In the genomic region with DNA sequence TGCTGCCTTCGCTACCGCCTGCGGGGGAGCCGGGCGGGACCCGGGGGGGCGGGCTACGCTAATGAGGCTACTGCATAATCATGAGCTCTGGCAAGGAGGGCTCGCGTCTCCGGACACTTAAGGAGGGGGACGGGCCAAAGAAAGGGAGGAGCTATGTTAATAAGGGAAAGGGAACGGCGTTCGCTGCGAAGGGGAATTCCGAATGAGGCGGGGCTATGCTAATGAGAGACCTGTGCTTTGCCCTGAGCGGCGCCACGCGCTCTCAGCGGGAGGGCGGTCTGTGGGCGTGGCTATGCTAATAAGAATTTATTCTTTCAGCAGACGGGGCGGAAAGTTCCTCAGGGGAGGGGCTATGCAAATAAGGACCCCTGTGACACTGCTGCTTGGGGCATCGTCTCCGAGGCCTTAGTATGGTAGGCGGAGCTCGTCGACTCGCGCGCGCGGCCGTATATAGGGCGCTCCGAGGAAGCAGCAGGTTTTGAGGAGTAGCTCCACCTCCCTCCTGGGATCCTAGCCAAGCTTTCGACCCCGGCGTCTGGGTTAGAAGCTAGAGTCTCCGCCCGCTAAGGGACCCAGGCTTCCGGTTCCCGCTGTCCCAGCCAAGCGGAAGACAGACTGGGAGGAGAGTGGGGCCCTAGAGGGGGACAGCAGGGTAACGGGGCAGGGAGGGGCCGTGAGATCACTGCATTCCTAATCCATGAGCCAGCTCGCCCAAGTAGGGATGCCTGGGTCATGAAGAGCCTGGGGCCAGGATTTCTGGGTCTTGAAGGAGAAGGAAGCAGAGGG, we compare ENCODE assay signal across 1 cellular context.
A peak's percentile ranks its signal among the peaks of the same experiment; 100 is the strongest.
TF ChIP-seq lines count a peak whose summit lies in the region.

A gene (minus strand): TSS at position 31 of the 786 bp plus-strand sequence. CDS start 45 bp downstream, outside the sequence.

TF ChIP-seq in K562, 482 proteins besides CTCF, POLR2A, EP300 and RAD21 (continued from another document):
- TF ChIP-seq, protein P1, sequence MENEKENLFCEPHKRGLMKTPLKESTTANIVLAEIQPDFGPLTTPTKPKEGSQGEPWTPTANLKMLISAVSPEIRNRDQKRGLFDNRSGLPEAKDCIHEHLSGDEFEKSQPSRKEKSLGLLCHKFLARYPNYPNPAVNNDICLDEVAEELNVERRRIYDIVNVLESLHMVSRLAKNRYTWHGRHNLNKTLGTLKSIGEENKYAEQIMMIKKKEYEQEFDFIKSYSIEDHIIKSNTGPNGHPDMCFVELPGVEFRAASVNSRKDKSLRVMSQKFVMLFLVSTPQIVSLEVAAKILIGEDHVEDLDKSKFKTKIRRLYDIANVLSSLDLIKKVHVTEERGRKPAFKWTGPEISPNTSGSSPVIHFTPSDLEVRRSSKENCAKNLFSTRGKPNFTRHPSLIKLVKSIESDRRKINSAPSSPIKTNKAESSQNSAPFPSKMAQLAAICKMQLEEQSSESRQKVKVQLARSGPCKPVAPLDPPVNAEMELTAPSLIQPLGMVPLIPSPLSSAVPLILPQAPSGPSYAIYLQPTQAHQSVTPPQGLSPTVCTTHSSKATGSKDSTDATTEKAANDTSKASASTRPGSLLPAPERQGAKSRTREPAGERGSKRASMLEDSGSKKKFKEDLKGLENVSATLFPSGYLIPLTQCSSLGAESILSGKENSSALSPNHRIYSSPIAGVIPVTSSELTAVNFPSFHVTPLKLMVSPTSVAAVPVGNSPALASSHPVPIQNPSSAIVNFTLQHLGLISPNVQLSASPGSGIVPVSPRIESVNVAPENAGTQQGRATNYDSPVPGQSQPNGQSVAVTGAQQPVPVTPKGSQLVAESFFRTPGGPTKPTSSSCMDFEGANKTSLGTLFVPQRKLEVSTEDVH (IDR thresholded peaks at IDR 0.05; ENCODE audit: low read depth, partially characterized antibody), result peak; percentile 62
- TF ChIP-seq, protein P2, sequence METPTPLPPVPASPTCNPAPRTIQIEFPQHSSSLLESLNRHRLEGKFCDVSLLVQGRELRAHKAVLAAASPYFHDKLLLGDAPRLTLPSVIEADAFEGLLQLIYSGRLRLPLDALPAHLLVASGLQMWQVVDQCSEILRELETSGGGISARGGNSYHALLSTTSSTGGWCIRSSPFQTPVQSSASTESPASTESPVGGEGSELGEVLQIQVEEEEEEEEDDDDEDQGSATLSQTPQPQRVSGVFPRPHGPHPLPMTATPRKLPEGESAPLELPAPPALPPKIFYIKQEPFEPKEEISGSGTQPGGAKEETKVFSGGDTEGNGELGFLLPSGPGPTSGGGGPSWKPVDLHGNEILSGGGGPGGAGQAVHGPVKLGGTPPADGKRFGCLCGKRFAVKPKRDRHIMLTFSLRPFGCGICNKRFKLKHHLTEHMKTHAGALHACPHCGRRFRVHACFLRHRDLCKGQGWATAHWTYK (CRISPR knock-in tag; IDR thresholded peaks at IDR 0.05), result peak; percentile 30; the same call in 1 of the 2 replicates
- TF ChIP-seq ZNF551 (CRISPR knock-in tag; IDR thresholded peaks at IDR 0.05) (no peak), ZNF324 (CRISPR knock-in tag; IDR thresholded peaks at IDR 0.05) (no peak), ZFP36 (IDR thresholded peaks at IDR 0.05; ENCODE audit: low read depth, low read length, partially characterized antibody) (no peak), ZFPM2 (CRISPR knock-in tag; IDR thresholded peaks at IDR 0.05) (no peak), NR2C2 (CRISPR knock-in tag; IDR thresholded peaks at IDR 0.05) (0 out of 2 replicates have a peak, but pooled peaks have one; percentile 41), NR2C2 (tag; IDR thresholded peaks at IDR 0.05) (no peak; the same call in 1 of the 2 replicates), POLR2AphosphoS2 (IDR thresholded peaks at IDR 0.05; ENCODE audit: low read length) (no peak), U2AF1 (optimal IDR thresholded peaks at IDR 0.05; ENCODE audit: low read depth, low read length) (no peak)
- TF ChIP-seq, protein P3, sequence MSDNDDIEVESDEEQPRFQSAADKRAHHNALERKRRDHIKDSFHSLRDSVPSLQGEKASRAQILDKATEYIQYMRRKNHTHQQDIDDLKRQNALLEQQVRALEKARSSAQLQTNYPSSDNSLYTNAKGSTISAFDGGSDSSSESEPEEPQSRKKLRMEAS (CRISPR knock-in tag; IDR thresholded peaks at IDR 0.05), result peak; percentile 67
- TF ChIP-seq, protein P4, sequence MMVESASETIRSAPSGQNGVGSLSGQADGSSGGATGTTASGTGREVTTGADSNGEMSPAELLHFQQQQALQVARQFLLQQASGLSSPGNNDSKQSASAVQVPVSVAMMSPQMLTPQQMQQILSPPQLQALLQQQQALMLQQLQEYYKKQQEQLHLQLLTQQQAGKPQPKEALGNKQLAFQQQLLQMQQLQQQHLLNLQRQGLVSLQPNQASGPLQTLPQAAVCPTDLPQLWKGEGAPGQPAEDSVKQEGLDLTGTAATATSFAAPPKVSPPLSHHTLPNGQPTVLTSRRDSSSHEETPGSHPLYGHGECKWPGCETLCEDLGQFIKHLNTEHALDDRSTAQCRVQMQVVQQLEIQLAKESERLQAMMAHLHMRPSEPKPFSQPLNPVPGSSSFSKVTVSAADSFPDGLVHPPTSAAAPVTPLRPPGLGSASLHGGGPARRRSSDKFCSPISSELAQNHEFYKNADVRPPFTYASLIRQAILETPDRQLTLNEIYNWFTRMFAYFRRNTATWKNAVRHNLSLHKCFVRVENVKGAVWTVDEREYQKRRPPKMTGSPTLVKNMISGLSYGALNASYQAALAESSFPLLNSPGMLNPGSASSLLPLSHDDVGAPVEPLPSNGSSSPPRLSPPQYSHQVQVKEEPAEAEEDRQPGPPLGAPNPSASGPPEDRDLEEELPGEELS (CRISPR knock-in tag; IDR thresholded peaks at IDR 0.05; ENCODE audit: borderline replicate concordance), result no peak
